2 cellular contexts compared by ENCODE assay signal in the genomic region with DNA sequence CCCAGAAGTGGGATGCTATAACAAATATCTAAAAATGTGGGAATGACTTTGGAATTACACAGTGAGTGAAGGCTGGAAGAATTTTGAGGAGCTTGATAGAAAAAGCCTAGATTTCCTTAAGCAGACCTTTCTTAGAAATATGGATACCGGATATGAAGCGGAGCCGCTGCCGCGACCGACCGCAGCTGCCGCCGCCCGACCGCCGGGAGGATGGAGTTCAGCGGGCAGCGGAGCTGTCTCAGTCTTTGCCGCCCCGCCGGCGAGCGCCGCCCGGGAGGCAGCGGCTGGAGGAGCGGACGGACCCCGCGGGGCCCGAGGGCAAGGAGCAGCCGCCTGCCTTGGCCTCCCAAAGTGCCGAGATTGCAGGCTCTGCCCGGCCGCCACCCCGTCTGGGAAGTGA.
DNase-seq lines count a peak whose midpoint lies in the region; ATAC-seq lines count a peak whose summit lies in the region.
"Not testable (repeated sequence)": the region's sequence is repeated elsewhere in the genome, so short reads cannot be mapped to it uniquely, and the experiment has no call there.

No MANE protein-coding gene starts in this region.

- H3K4me3 Mint-ChIP-seq in stimulated activated effector memory CD8-positive, alpha-beta T cell treated with anti-CD3 and anti-CD28 coated beads, Interleukin-12 subunit alpha, Interleukin-12 subunit beta, amount 100 ng/mL, for 72 hours; stimulated activated naive B cell treated with anti-CD40 and anti-IgM and Interleukin-4, amounts not matched to agents 10 μg/mL and 1 μg/mL and 100 μg/mL, for 72 hours: not testable (repeated sequence)

- H3K27me3 Mint-ChIP-seq in stimulated activated naive B cell treated with anti-CD40 and anti-IgM and Interleukin-4, amounts not matched to agents 10 μg/mL and 1 μg/mL and 100 μg/mL, for 72 hours, result not testable (repeated sequence)

- not testable (repeated sequence) for ATAC-seq in stimulated activated effector memory CD8-positive, alpha-beta T cell treated with anti-CD3 and anti-CD28 coated beads, Interleukin-12 subunit alpha, Interleukin-12 subunit beta, amount 100 ng/mL, for 72 hours; stimulated activated naive B cell treated with anti-CD40 and anti-IgM and Interleukin-4, amounts not matched to agents 10 μg/mL and 1 μg/mL and 100 μg/mL, for 72 hours (replicated peaks)

- peaks cover 57% of the 10 kb centered on the region for H3K4me1 Mint-ChIP-seq in stimulated activated effector memory CD8-positive, alpha-beta T cell treated with anti-CD3 and anti-CD28 coated beads, Interleukin-12 subunit alpha, Interleukin-12 subunit beta, amount 100 ng/mL, for 72 hours
- H3K4me1 Mint-ChIP-seq in stimulated activated naive B cell treated with anti-CD40 and anti-IgM and Interleukin-4, amounts not matched to agents 10 μg/mL and 1 μg/mL and 100 μg/mL, for 72 hours, result peaks cover 38 to 52% of the 10 kb centered on the region in 2 donors

- DNase-seq in stimulated activated effector memory CD8-positive, alpha-beta T cell treated with anti-CD3 and anti-CD28 coated beads, Interleukin-12 subunit alpha, Interleukin-12 subunit beta, amount 100 ng/mL, for 72 hours (ENCODE audit: low spot score in 2 of 2); stimulated activated naive B cell treated with anti-CD40 and anti-IgM and Interleukin-4, amounts not matched to agents 10 μg/mL and 1 μg/mL and 100 μg/mL, for 72 hours: not testable (repeated sequence)

- H3K36me3 Mint-ChIP-seq in stimulated activated effector memory CD8-positive, alpha-beta T cell treated with anti-CD3 and anti-CD28 coated beads, Interleukin-12 subunit alpha, Interleukin-12 subunit beta, amount 100 ng/mL, for 72 hours, result not testable (repeated sequence)
- H3K36me3 Mint-ChIP-seq in stimulated activated naive B cell treated with anti-CD40 and anti-IgM and Interleukin-4, amounts not matched to agents 10 μg/mL and 1 μg/mL and 100 μg/mL, for 72 hours, result peaks cover 19 to 24% of the 10 kb centered on the region in 2 donors

- peak overlapping the region; percentile 17 for H3K27ac Mint-ChIP-seq in stimulated activated effector memory CD8-positive, alpha-beta T cell treated with anti-CD3 and anti-CD28 coated beads, Interleukin-12 subunit alpha, Interleukin-12 subunit beta, amount 100 ng/mL, for 72 hours
- H3K27ac Mint-ChIP-seq in stimulated activated naive B cell treated with anti-CD40 and anti-IgM and Interleukin-4, amounts not matched to agents 10 μg/mL and 1 μg/mL and 100 μg/mL, for 72 hours, result peak overlapping the region; percentile 79

- H3K9me3 Mint-ChIP-seq in stimulated activated effector memory CD8-positive, alpha-beta T cell treated with anti-CD3 and anti-CD28 coated beads, Interleukin-12 subunit alpha, Interleukin-12 subunit beta, amount 100 ng/mL, for 72 hours; stimulated activated naive B cell treated with anti-CD40 and anti-IgM and Interleukin-4, amounts not matched to agents 10 μg/mL and 1 μg/mL and 100 μg/mL, for 72 hours: not testable (repeated sequence)
